Comparison of ENCODE assay signal across 34 cellular contexts in the genomic region with DNA sequence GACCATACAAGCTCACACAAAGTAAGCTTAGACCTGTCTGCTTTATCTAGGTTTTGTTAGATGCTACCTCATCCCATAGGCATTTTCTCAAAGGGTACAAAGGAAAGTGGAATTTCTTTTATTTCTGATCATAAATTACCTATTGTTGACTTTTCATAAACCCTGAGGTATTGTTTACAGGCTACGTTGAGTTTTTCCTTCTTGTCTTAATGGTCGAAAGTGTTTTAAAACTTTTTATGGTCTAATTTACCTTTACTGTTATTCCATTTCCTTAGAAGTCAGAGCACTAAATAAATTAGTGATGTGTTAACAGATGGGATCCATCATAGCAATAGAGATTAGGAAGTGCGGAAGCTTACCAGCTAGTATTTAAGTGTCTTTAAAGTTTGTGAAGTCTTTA.
"Had no signal": no experiment of that assay in that cellular context is flagged by ENCODE, and none has a peak within 500 bp of the region (broad histone marks: within the 10 kb centered on the region; RNA-seq: fewer than 3 reads in every experiment).

No MANE protein-coding gene starts in this region.

- DNase-seq: Karpas-422, Kasumi-1, MG63, MM.1S, MV-4-11, NCI-H1048, NCI-H1092, NCI-H1092 treated with DMSO at 0.1 percent for 48 hours, NCI-H1105, NCI-H1105 treated with DMSO at 0.1 percent for 48 hours, NCI-H1417, NCI-H1417 treated with DMSO at 0.1 percent for 48 hours, NCI-H1436, NCI-H1436 treated with DMSO at 0.1 percent for 48 hours, NCI-H146, NCI-H1694, NCI-H1694 treated with DMSO at 0.1 percent for 48 hours, NCI-H187, NCI-H187 treated with DMSO at 0.1 percent for 48 hours, NCI-H1930, NCI-H2029, NCI-H2029 treated with DMSO at 0.1 percent for 48 hours, NCI-H2081, NCI-H2081 treated with DMSO at 0.1 percent for 48 hours, NCI-H2107, NCI-H2171, NCI-H2171 treated with DMSO at 0.1 percent for 48 hours, NCI-H2227 treated with DMSO at 0.1 percent for 48 hours, NCI-H226, NCI-H345, NCI-H446, NCI-H446 treated with DMSO at 0.1 percent for 48 hours, NCI-H510A, NCI-H510A treated with DMSO at 0.1 percent for 48 hours had no signal
